In genomic region chr14:102811971-102812370, GRCh38 we compare ENCODE assay signal across 12 cellular contexts.
"Had no signal": no experiment of that assay in that cellular context is flagged by ENCODE, and none has a peak within 500 bp of the region (broad histone marks: within the 10 kb centered on the region; RNA-seq: fewer than 3 reads in every experiment).

No MANE protein-coding gene starts in this region.

- H3K4me3 ChIP-seq: ascending aorta, dorsolateral prefrontal cortex, lung, mucosa of descending colon, right atrium auricular region, tibial nerve had no signal

- H3K27ac Mint-ChIP-seq: natural killer cell treated with Interleukin-12 subunit alpha and Interleukin-12 subunit beta and Interleukin-15 and Interleukin-18, amount 100 ng/mL, for 72 hours had no signal

- H3K27ac ChIP-seq: ascending aorta, dorsolateral prefrontal cortex, foreskin keratinocyte, right atrium auricular region, tibial nerve had no signal

- H3K27me3 Mint-ChIP-seq: natural killer cell treated with Interleukin-12 subunit alpha and Interleukin-12 subunit beta and Interleukin-15 and Interleukin-18, amount 100 ng/mL, for 72 hours had no signal

- H3K9me3 ChIP-seq: ascending aorta, mucosa of descending colon, right atrium auricular region, tibial nerve had no signal

- H3K4me1 ChIP-seq: ascending aorta, foreskin keratinocyte, right atrium auricular region had no signal

- H3K36me3 ChIP-seq: ascending aorta, right atrium auricular region, tibial nerve had no signal

- H3K4me3 Mint-ChIP-seq: natural killer cell treated with Interleukin-12 subunit alpha and Interleukin-12 subunit beta and Interleukin-15 and Interleukin-18, amount 100 ng/mL, for 72 hours had no signal

- H3K9me3 Mint-ChIP-seq: natural killer cell treated with Interleukin-12 subunit alpha and Interleukin-12 subunit beta and Interleukin-15 and Interleukin-18, amount 100 ng/mL, for 72 hours had no signal

- H3K27me3 ChIP-seq: ascending aorta, dorsolateral prefrontal cortex, foreskin keratinocyte, right atrium auricular region, tibial nerve had no signal

- ATAC-seq: foreskin keratinocyte; natural killer cell treated with Interleukin-12 subunit alpha and Interleukin-12 subunit beta and Interleukin-15 and Interleukin-18, amount 100 ng/mL, for 72 hours had no signal

- DNase-seq: activated naive CD4-positive, alpha-beta T cell; dorsolateral prefrontal cortex; foreskin keratinocyte; left colon; mucosa of descending colon; nucleus accumbens; small intestine had no signal
